8 cellular contexts compared by ENCODE assay signal in genomic region chrX:52959011-52959360, GRCh38. TPM values are rescaled to one million over a fixed set of nuclear protein-coding genes. Genes with fewer than 3 reads are reported as not detected.
A peak's percentile ranks its signal among the peaks of the same experiment; 100 is the strongest.
DNase-seq lines count a peak whose midpoint lies in the region; ATAC-seq and TF ChIP-seq lines count a peak whose summit lies in the region.
"Not testable (repeated sequence)": the region's sequence is repeated elsewhere in the genome, so short reads cannot be mapped to it uniquely, and the experiment has no call there.

No MANE protein-coding gene starts in this region.

- H3K27ac ChIP-seq in CD8-positive, alpha-beta T cell (ENCODE audit: low read depth, low read length); naive thymus-derived CD4-positive, alpha-beta T cell (ENCODE audit: low read depth, low read length): not testable (repeated sequence)

- TF ChIP-seq CTCF in CD8-positive, alpha-beta T cell (IDR thresholded peaks at IDR 0.05): not testable (repeated sequence)

- H3K36me3 ChIP-seq in CD8-positive, alpha-beta T cell (ENCODE audit: insufficient read depth, low read length); naive thymus-derived CD4-positive, alpha-beta T cell (ENCODE audit: control insufficient read depth in 2 of 3, insufficient read depth in 3 of 3, low read length in 3 of 3): not testable (repeated sequence)

- not testable (repeated sequence) for H3K27me3 Mint-ChIP-seq in CD8-positive, alpha-beta T cell (ENCODE audit: low read depth); activated CD8-positive, alpha-beta T cell treated with anti-CD3 and anti-CD28 coated beads, Interleukin-2, amount 10 ng/mL, durations not matched to agents 7 days and 5 days (ENCODE audit: low read depth); naive thymus-derived CD4-positive, alpha-beta T cell

- not testable (repeated sequence) for H3K36me3 Mint-ChIP-seq in CD8-positive, alpha-beta T cell; activated CD8-positive, alpha-beta T cell treated with anti-CD3 and anti-CD28 coated beads, Interleukin-2, amount 10 ng/mL, durations not matched to agents 7 days and 5 days (ENCODE audit: low read depth); naive thymus-derived CD4-positive, alpha-beta T cell

- ATAC-seq in CD8-positive, alpha-beta T cell: peak; percentile 16
- ATAC-seq in GM18909 (IDR thresholded peaks at IDR 0.05; ENCODE audit: poor library complexity, unreplicated experiment): peak; percentile 34
- peak; percentile 13 for ATAC-seq in GM21367 (IDR thresholded peaks at IDR 0.05; ENCODE audit: unreplicated experiment)
- peak; percentile 15 for ATAC-seq in HG02571 (IDR thresholded peaks at IDR 0.05; ENCODE audit: unreplicated experiment)
- peak; percentile 19 for ATAC-seq in HG02970 (IDR thresholded peaks at IDR 0.05; ENCODE audit: low FRiP score, unreplicated experiment)
- ATAC-seq in HG03342 (IDR thresholded peaks at IDR 0.05; ENCODE audit: unreplicated experiment): peak; percentile 16
- peak; percentile 28 for ATAC-seq in activated CD8-positive, alpha-beta T cell treated with anti-CD3 and anti-CD28 coated beads, Interleukin-2, amount 10 ng/mL, durations not matched to agents 7 days and 5 days
- peak; percentile 1 for ATAC-seq in naive thymus-derived CD4-positive, alpha-beta T cell

- H3K4me1 ChIP-seq in CD8-positive, alpha-beta T cell (ENCODE audit: insufficient read depth, low read length); naive thymus-derived CD4-positive, alpha-beta T cell (ENCODE audit: control insufficient read depth in 2 of 2, insufficient read depth in 2 of 2, low read length in 2 of 2): not testable (repeated sequence)

- H3K9me3 ChIP-seq in CD8-positive, alpha-beta T cell (ENCODE audit: low read length); naive thymus-derived CD4-positive, alpha-beta T cell (ENCODE audit: control insufficient read depth in 2 of 3, low read length in 3 of 3): not testable (repeated sequence)

- not testable (repeated sequence) for DNase-seq in CD8-positive, alpha-beta T cell; activated CD8-positive, alpha-beta T cell treated with anti-CD3 and anti-CD28 coated beads, Interleukin-2, amount 10 ng/mL, durations not matched to agents 7 days and 5 days; naive thymus-derived CD4-positive, alpha-beta T cell

- not testable (repeated sequence) for H3K27ac Mint-ChIP-seq in CD8-positive, alpha-beta T cell; activated CD8-positive, alpha-beta T cell treated with anti-CD3 and anti-CD28 coated beads, Interleukin-2, amount 10 ng/mL, durations not matched to agents 7 days and 5 days; naive thymus-derived CD4-positive, alpha-beta T cell

- H3K9me3 Mint-ChIP-seq in CD8-positive, alpha-beta T cell; activated CD8-positive, alpha-beta T cell treated with anti-CD3 and anti-CD28 coated beads, Interleukin-2, amount 10 ng/mL, durations not matched to agents 7 days and 5 days (ENCODE audit: insufficient read depth); naive thymus-derived CD4-positive, alpha-beta T cell: not testable (repeated sequence)

- not testable (repeated sequence) for H3K4me1 Mint-ChIP-seq in CD8-positive, alpha-beta T cell (ENCODE audit: low read depth); activated CD8-positive, alpha-beta T cell treated with anti-CD3 and anti-CD28 coated beads, Interleukin-2, amount 10 ng/mL, durations not matched to agents 7 days and 5 days (ENCODE audit: low read depth); naive thymus-derived CD4-positive, alpha-beta T cell

- H3K4me3 Mint-ChIP-seq in CD8-positive, alpha-beta T cell; activated CD8-positive, alpha-beta T cell treated with anti-CD3 and anti-CD28 coated beads, Interleukin-2, amount 10 ng/mL, durations not matched to agents 7 days and 5 days; naive thymus-derived CD4-positive, alpha-beta T cell: not testable (repeated sequence)

- POLR2A ChIA-PET in CD8-positive, alpha-beta T cell (lab: Charles Lee); activated CD8-positive, alpha-beta T cell treated with anti-CD3 and anti-CD28 coated beads, Interleukin-2, amount 10 ng/mL, durations not matched to agents 7 days and 5 days (lab: Charles Lee); naive thymus-derived CD4-positive, alpha-beta T cell (lab: Charles Lee): not testable (repeated sequence)

- intact Hi-C loops in CD8-positive, alpha-beta T cell (cut with DNase I, micrococcal nuclease); naive thymus-derived CD4-positive, alpha-beta T cell (cut with micrococcal nuclease): not testable (repeated sequence)

- H3K27me3 ChIP-seq in CD8-positive, alpha-beta T cell (ENCODE audit: insufficient read depth, low read length); naive thymus-derived CD4-positive, alpha-beta T cell (ENCODE audit: control insufficient read depth in 2 of 2, insufficient read depth in 2 of 2, low read length in 2 of 2): not testable (repeated sequence)

- not testable (repeated sequence) for H3K4me3 ChIP-seq in CD8-positive, alpha-beta T cell (ENCODE audit: low read depth, low read length); naive thymus-derived CD4-positive, alpha-beta T cell (ENCODE audit: low read length)

- CTCF ChIA-PET in CD8-positive, alpha-beta T cell (lab: Charles Lee); activated CD8-positive, alpha-beta T cell treated with anti-CD3 and anti-CD28 coated beads, Interleukin-2, amount 10 ng/mL, durations not matched to agents 7 days and 5 days (lab: Charles Lee); naive thymus-derived CD4-positive, alpha-beta T cell (lab: Charles Lee): not testable (repeated sequence)

RNA-seq across cellular contexts. Expression of gene FAM156A, which starts 0.7 kb away (rescaled TPM):
- total RNA-seq in CD8-positive, alpha-beta T cell: 10 to 100 TPM in 1 of 2 experiments, 1 to 10 TPM in 1; 9.7 to 11.4 TPM
- 10 to 100 TPM; 19.3 to 19.7 TPM for total RNA-seq in activated CD8-positive, alpha-beta T cell treated with anti-CD3 and anti-CD28 coated beads, Interleukin-2, amount 10 ng/mL, durations not matched to agents 7 days and 5 days
- 10 to 100 TPM; 17.6 to 32.3 (median 25.3) TPM for total RNA-seq in naive thymus-derived CD4-positive, alpha-beta T cell
- polyA plus RNA-seq in naive thymus-derived CD4-positive, alpha-beta T cell: 1 to 10 TPM; 3.7 to 7.7 TPM
